ENCODE assay signal across 1 cellular context in genomic region chr14:69755784-69756183, GRCh38.
TF ChIP-seq lines count a peak whose summit lies in the region.

No MANE protein-coding gene starts in this region.

TF ChIP-seq in HepG2, 621 proteins besides CTCF, POLR2A, EP300 and RAD21 (continued from another document and continues in another):
- TF ChIP-seq, protein P1, sequence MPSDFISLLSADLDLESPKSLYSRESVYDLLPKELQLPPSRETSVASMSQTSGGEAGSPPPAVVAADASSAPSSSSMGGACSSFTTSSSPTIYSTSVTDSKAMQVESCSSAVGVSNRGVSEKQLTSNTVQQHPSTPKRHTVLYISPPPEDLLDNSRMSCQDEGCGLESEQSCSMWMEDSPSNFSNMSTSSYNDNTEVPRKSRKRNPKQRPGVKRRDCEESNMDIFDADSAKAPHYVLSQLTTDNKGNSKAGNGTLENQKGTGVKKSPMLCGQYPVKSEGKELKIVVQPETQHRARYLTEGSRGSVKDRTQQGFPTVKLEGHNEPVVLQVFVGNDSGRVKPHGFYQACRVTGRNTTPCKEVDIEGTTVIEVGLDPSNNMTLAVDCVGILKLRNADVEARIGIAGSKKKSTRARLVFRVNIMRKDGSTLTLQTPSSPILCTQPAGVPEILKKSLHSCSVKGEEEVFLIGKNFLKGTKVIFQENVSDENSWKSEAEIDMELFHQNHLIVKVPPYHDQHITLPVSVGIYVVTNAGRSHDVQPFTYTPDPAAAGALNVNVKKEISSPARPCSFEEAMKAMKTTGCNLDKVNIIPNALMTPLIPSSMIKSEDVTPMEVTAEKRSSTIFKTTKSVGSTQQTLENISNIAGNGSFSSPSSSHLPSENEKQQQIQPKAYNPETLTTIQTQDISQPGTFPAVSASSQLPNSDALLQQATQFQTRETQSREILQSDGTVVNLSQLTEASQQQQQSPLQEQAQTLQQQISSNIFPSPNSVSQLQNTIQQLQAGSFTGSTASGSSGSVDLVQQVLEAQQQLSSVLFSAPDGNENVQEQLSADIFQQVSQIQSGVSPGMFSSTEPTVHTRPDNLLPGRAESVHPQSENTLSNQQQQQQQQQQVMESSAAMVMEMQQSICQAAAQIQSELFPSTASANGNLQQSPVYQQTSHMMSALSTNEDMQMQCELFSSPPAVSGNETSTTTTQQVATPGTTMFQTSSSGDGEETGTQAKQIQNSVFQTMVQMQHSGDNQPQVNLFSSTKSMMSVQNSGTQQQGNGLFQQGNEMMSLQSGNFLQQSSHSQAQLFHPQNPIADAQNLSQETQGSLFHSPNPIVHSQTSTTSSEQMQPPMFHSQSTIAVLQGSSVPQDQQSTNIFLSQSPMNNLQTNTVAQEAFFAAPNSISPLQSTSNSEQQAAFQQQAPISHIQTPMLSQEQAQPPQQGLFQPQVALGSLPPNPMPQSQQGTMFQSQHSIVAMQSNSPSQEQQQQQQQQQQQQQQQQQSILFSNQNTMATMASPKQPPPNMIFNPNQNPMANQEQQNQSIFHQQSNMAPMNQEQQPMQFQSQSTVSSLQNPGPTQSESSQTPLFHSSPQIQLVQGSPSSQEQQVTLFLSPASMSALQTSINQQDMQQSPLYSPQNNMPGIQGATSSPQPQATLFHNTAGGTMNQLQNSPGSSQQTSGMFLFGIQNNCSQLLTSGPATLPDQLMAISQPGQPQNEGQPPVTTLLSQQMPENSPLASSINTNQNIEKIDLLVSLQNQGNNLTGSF (CRISPR knock-in tag; IDR thresholded peaks at IDR 0.05) = no peak
- TF ChIP-seq KAT8 (CRISPR knock-in tag; IDR thresholded peaks at IDR 0.05) (no peak), KLF11 (CRISPR knock-in tag; IDR thresholded peaks at IDR 0.05) (no peak), ZNF577 (CRISPR knock-in tag; IDR thresholded peaks at IDR 0.05; ENCODE audit: borderline replicate concordance, low read depth) (no peak), RBFOX2 (IDR thresholded peaks at IDR 0.05; ENCODE audit: low read depth, low read length) (no peak), SOX6 (IDR thresholded peaks at IDR 0.05) (no peak), SOX6 (CRISPR knock-in tag; IDR thresholded peaks at IDR 0.05) (peak; percentile 55; the same call in 1 of the 2 replicates), ZNF292 (CRISPR knock-in tag; IDR thresholded peaks at IDR 0.05; ENCODE audit: borderline replicate concordance, low read depth) (peak; percentile 28; the same call in 1 of the 2 replicates), MED1 (CRISPR knock-in tag; IDR thresholded peaks at IDR 0.05) (no peak; the same call in 1 of the 2 replicates), GTF3A (CRISPR knock-in tag; conservative IDR thresholded peaks at IDR 0.05) (no peak), HNF4G (IDR thresholded peaks at IDR 0.05; ENCODE audit: borderline replicate concordance, low read depth, low read length) (no peak), HNF4G (CRISPR knock-in tag; IDR thresholded peaks at IDR 0.05; ENCODE audit: borderline replicate concordance, low read depth) (no peak), PPARG (CRISPR knock-in tag; conservative IDR thresholded peaks at IDR 0.05) (no peak), PRDM10 (CRISPR knock-in tag; IDR thresholded peaks at IDR 0.05; ENCODE audit: low read depth) (no peak), HOXD1 (CRISPR knock-in tag; IDR thresholded peaks at IDR 0.05) (no peak), KDM6A (CRISPR knock-in tag; IDR thresholded peaks at IDR 0.05; ENCODE audit: low read depth) (no peak), MIER2 (CRISPR knock-in tag; IDR thresholded peaks at IDR 0.05) (no peak), MAF1 (CRISPR knock-in tag; IDR thresholded peaks at IDR 0.05; ENCODE audit: borderline replicate concordance) (no peak), TCF12 (IDR thresholded peaks at IDR 0.05) (no peak), TCF12 (CRISPR knock-in tag; IDR thresholded peaks at IDR 0.05) (no peak), ZNF264 (CRISPR knock-in tag; IDR thresholded peaks at IDR 0.05) (no peak), BATF2 (CRISPR knock-in tag; IDR thresholded peaks at IDR 0.05) (no peak), ESRRA (CRISPR knock-in tag; IDR thresholded peaks at IDR 0.05; ENCODE audit: low read depth) (0 out of 2 replicates have a peak, but pooled peaks have one; percentile 38), SAP130 (CRISPR knock-in tag; IDR thresholded peaks at IDR 0.05; ENCODE audit: low read depth) (peak; percentile 25; the same call in 1 of the 2 replicates), ZNF143 (CRISPR knock-in tag; IDR thresholded peaks at IDR 0.05) (no peak), GATA4 (IDR thresholded peaks at IDR 0.05; ENCODE audit: borderline replicate concordance, low read depth) (no peak), HIVEP1 (CRISPR knock-in tag; IDR thresholded peaks at IDR 0.05) (no peak), PITX1 (CRISPR knock-in tag; IDR thresholded peaks at IDR 0.05) (0 out of 2 replicates have a peak, but pooled peaks have one; percentile 37), MXI1 (IDR thresholded peaks at IDR 0.05; ENCODE audit: borderline replicate concordance, low read depth, low read length) (no peak), SRSF9 (IDR thresholded peaks at IDR 0.05; ENCODE audit: borderline replicate concordance, insufficient read depth, low read depth, low read length, poor library complexity, severe bottlenecking) (no peak), ZNF660 (CRISPR knock-in tag; IDR thresholded peaks at IDR 0.05; ENCODE audit: borderline replicate concordance, low read depth) (no peak), ZNF484 (CRISPR knock-in tag; IDR thresholded peaks at IDR 0.05; ENCODE audit: borderline replicate concordance, low read depth) (no peak), MXD1 (CRISPR knock-in tag; IDR thresholded peaks at IDR 0.05) (no peak), NCOA2 (CRISPR knock-in tag; IDR thresholded peaks at IDR 0.05) (no peak), GTF2F1 (IDR thresholded peaks at IDR 0.05; ENCODE audit: low read length) (no peak), MTF2 (CRISPR knock-in tag; IDR thresholded peaks at IDR 0.05; ENCODE audit: borderline replicate concordance) (no peak), MIER3 (CRISPR knock-in tag; IDR thresholded peaks at IDR 0.05; ENCODE audit: borderline replicate concordance) (0 out of 2 replicates have a peak, but pooled peaks have one; percentile 53), MYNN (CRISPR knock-in tag; IDR thresholded peaks at IDR 0.05; ENCODE audit: low read depth) (no peak), ZNF879 (CRISPR knock-in tag; IDR thresholded peaks at IDR 0.05) (no peak)
- TF ChIP-seq, protein P2, sequence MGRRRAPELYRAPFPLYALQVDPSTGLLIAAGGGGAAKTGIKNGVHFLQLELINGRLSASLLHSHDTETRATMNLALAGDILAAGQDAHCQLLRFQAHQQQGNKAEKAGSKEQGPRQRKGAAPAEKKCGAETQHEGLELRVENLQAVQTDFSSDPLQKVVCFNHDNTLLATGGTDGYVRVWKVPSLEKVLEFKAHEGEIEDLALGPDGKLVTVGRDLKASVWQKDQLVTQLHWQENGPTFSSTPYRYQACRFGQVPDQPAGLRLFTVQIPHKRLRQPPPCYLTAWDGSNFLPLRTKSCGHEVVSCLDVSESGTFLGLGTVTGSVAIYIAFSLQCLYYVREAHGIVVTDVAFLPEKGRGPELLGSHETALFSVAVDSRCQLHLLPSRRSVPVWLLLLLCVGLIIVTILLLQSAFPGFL (CRISPR knock-in tag; IDR thresholded peaks at IDR 0.05) = no peak
- TF ChIP-seq, protein P3, sequence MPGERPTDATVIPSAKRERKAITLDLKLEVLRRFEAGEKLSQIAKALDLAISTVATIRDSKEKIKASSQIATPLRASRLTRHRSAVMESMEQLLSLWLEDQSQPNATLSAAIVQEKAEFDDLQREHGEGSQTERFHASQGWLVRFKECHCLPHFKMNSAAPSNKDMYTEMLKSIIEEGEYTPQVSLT (CRISPR knock-in tag; IDR thresholded peaks at IDR 0.05; ENCODE audit: borderline replicate concordance, low read depth) = no peak
- TF ChIP-seq, protein P4, sequence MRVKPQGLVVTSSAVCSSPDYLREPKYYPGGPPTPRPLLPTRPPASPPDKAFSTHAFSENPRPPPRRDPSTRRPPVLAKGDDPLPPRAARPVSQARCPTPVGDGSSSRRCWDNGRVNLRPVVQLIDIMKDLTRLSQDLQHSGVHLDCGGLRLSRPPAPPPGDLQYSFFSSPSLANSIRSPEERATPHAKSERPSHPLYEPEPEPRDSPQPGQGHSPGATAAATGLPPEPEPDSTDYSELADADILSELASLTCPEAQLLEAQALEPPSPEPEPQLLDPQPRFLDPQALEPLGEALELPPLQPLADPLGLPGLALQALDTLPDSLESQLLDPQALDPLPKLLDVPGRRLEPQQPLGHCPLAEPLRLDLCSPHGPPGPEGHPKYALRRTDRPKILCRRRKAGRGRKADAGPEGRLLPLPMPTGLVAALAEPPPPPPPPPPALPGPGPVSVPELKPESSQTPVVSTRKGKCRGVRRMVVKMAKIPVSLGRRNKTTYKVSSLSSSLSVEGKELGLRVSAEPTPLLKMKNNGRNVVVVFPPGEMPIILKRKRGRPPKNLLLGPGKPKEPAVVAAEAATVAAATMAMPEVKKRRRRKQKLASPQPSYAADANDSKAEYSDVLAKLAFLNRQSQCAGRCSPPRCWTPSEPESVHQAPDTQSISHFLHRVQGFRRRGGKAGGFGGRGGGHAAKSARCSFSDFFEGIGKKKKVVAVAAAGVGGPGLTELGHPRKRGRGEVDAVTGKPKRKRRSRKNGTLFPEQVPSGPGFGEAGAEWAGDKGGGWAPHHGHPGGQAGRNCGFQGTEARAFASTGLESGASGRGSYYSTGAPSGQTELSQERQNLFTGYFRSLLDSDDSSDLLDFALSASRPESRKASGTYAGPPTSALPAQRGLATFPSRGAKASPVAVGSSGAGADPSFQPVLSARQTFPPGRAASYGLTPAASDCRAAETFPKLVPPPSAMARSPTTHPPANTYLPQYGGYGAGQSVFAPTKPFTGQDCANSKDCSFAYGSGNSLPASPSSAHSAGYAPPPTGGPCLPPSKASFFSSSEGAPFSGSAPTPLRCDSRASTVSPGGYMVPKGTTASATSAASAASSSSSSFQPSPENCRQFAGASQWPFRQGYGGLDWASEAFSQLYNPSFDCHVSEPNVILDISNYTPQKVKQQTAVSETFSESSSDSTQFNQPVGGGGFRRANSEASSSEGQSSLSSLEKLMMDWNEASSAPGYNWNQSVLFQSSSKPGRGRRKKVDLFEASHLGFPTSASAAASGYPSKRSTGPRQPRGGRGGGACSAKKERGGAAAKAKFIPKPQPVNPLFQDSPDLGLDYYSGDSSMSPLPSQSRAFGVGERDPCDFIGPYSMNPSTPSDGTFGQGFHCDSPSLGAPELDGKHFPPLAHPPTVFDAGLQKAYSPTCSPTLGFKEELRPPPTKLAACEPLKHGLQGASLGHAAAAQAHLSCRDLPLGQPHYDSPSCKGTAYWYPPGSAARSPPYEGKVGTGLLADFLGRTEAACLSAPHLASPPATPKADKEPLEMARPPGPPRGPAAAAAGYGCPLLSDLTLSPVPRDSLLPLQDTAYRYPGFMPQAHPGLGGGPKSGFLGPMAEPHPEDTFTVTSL (CRISPR knock-in tag; IDR thresholded peaks at IDR 0.05; ENCODE audit: borderline replicate concordance) = no peak
- TF ChIP-seq, protein P5, sequence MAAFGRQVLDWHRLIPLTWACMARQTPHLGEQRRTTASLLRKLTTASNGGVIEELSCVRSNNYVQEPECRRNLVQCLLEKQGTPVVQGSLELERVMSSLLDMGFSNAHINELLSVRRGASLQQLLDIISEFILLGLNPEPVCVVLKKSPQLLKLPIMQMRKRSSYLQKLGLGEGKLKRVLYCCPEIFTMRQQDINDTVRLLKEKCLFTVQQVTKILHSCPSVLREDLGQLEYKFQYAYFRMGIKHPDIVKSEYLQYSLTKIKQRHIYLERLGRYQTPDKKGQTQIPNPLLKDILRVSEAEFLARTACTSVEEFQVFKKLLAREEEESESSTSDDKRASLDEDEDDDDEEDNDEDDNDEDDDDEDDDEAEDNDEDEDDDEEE (CRISPR knock-in tag; IDR thresholded peaks at IDR 0.05) = no peak
